ENCODE assay signal across 1 cellular context in the genomic region with DNA sequence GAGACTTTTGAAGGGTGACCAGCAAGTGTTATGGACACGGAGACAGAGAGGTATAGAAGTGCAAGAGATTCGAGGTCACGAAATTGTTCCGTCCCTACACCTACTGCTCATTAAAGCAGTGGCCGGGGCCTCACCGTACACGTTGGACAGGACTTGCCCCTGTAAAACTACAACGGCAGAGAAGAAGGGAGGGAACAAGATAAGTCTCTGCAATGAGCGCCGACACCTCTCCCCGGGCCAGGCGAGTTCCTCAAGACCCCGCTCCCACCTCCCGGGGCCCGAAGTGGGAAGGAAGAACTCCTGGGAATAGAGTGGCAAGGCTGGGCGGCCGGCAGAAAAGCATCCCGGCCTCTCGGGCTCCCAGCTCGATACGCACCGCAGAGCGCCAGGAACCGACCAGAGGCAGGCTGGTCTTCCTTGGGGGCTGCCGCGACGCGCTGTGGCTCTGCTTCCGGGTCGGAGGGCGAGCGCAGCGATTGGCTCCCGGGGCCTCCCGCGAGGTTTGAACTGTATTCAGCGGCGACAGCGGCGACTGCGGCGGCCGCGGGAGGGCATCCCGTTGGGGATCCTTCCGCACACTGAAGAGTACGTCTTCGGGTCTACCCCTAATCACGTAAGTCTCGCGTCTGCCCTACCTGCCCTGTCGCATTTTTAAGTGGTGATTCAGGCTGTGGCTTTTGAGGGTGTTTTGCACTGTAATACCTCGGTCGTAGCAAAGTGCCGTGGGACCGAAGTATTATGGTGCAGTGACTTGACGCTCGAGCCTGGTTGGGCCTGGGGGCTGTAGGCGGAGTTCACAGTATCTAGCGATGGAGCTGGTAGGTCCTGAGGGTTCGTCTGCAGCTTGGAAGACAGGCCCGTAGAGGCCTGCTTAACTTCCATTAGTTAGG.
TF ChIP-seq lines count a peak whose summit lies in the region.

A gene with protein sequence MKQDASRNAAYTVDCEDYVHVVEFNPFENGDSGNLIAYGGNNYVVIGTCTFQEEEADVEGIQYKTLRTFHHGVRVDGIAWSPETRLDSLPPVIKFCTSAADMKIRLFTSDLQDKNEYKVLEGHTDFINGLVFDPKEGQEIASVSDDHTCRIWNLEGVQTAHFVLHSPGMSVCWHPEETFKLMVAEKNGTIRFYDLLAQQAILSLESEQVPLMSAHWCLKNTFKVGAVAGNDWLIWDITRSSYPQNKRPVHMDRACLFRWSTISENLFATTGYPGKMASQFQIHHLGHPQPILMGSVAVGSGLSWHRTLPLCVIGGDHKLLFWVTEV (minus strand): TSS at position 441 of the 890 bp plus-strand sequence. CDS start 1,596 bp downstream, outside the sequence.
Gene PARPBP (plus strand): TSS at position 510 of the 890 bp plus-strand sequence. CDS start 3,706 bp downstream, outside the sequence.

TF ChIP-seq in HepG2, 621 proteins besides CTCF, POLR2A, EP300 and RAD21 (continued from another document and continues in another):
- TF ChIP-seq, protein P1, sequence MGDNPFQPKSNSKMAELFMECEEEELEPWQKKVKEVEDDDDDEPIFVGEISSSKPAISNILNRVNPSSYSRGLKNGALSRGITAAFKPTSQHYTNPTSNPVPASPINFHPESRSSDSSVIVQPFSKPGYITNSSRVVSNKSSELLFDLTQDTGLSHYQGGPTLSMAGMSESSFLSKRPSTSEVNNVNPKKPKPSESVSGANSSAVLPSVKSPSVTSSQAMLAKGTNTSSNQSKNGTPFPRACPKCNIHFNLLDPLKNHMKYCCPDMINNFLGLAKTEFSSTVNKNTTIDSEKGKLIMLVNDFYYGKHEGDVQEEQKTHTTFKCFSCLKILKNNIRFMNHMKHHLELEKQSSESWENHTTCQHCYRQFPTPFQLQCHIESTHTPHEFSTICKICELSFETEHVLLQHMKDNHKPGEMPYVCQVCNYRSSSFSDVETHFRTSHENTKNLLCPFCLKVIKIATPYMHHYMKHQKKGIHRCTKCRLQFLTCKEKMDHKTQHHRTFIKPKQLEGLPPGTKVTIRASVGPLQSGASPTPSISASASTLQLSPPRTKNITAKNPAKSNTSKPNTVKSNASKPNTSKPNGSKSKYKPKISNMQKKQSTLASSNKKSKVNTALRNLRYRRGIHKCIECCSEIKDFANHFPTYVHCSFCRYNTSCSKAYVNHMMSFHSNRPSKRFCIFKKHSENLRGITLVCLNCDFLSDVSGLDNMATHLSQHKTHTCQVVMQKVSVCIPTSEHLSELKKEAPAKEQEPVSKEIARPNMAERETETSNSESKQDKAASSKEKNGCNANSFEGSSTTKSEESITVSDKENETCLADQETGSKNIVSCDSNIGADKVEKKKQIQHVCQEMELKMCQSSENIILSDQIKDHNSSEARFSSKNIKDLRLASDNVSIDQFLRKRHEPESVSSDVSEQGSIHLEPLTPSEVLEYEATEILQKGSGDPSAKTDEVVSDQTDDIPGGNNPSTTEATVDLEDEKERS (CRISPR knock-in tag; IDR thresholded peaks at IDR 0.05): peak; percentile 82
- TF ChIP-seq KLF9 (CRISPR knock-in tag; IDR thresholded peaks at IDR 0.05; ENCODE audit: low read depth) (no peak), ZNF33A (CRISPR knock-in tag; IDR thresholded peaks at IDR 0.05; ENCODE audit: borderline replicate concordance) (no peak), RAD51 (IDR thresholded peaks at IDR 0.05; ENCODE audit: borderline replicate concordance) (no peak), ZKSCAN5 (CRISPR knock-in tag; IDR thresholded peaks at IDR 0.05) (no peak), ZNF749 (CRISPR knock-in tag; IDR thresholded peaks at IDR 0.05; ENCODE audit: borderline replicate concordance) (peak; percentile 45; the same call in 1 of the 2 replicates), SP1 (IDR thresholded peaks at IDR 0.05) (no peak), SP1 (CRISPR knock-in tag; IDR thresholded peaks at IDR 0.05) (no peak), REPIN1 (CRISPR knock-in tag; IDR thresholded peaks at IDR 0.05; ENCODE audit: borderline replicate concordance, low read depth) (peak; percentile 84; the same call in 1 of the 2 replicates), ETV5 (CRISPR knock-in tag; IDR thresholded peaks at IDR 0.05; ENCODE audit: borderline replicate concordance) (peak; percentile 49; the same call in 1 of the 2 replicates), ZNF337 (CRISPR knock-in tag; IDR thresholded peaks at IDR 0.05; ENCODE audit: borderline replicate concordance, low read depth) (0 out of 2 replicates have a peak, but pooled peaks have one; percentile 62), ZNF3 (CRISPR knock-in tag; IDR thresholded peaks at IDR 0.05) (0 out of 2 replicates have a peak, but pooled peaks have one; percentile 47), ZSCAN20 (CRISPR knock-in tag; IDR thresholded peaks at IDR 0.05; ENCODE audit: borderline replicate concordance) (no peak; the same call in 1 of the 2 replicates), ZNF225 (CRISPR knock-in tag; IDR thresholded peaks at IDR 0.05) (peak; percentile 26; the same call in 1 of the 2 replicates), RCOR2 (CRISPR knock-in tag; IDR thresholded peaks at IDR 0.05) (no peak), GTF2F1 (IDR thresholded peaks at IDR 0.05; ENCODE audit: low read length) (no peak), NONO (IDR thresholded peaks at IDR 0.05) (no peak), NONO (CRISPR knock-in tag; conservative IDR thresholded peaks at IDR 0.05) (peak; percentile 96), MLLT10 (CRISPR knock-in tag; IDR thresholded peaks at IDR 0.05) (no peak), ZNF33B (CRISPR knock-in tag; IDR thresholded peaks at IDR 0.05) (0 out of 2 replicates have a peak, but pooled peaks have one; percentile 29), ZMYM3 (CRISPR knock-in tag; IDR thresholded peaks at IDR 0.05) (peak; percentile 66), SRF (IDR thresholded peaks at IDR 0.05; ENCODE audit: low read depth, low read length) (no peak), RBFOX2 (IDR thresholded peaks at IDR 0.05; ENCODE audit: low read depth, low read length) (peak; percentile 96), ETV6 (CRISPR knock-in tag; conservative IDR thresholded peaks at IDR 0.05) (peak; percentile 32; the same call in 1 of the 2 replicates), MIER3 (CRISPR knock-in tag; IDR thresholded peaks at IDR 0.05; ENCODE audit: borderline replicate concordance) (no peak), ZNF451 (CRISPR knock-in tag; IDR thresholded peaks at IDR 0.05) (no peak; the same call in 1 of the 2 replicates), ZNF652 (CRISPR knock-in tag; IDR thresholded peaks at IDR 0.05; ENCODE audit: borderline replicate concordance, low read depth) (no peak), DMAP1 (CRISPR knock-in tag; IDR thresholded peaks at IDR 0.05) (peak; percentile 87; the same call in 1 of the 2 replicates), ZXDC (CRISPR knock-in tag; IDR thresholded peaks at IDR 0.05) (no peak), SALL1 (CRISPR knock-in tag; IDR thresholded peaks at IDR 0.05) (peak; percentile 91), JUN (CRISPR knock-in tag; IDR thresholded peaks at IDR 0.05) (0 out of 2 replicates have a peak, but pooled peaks have one; percentile 18), MTA3 (CRISPR knock-in tag; IDR thresholded peaks at IDR 0.05) (no peak), ZNF570 (CRISPR knock-in tag; IDR thresholded peaks at IDR 0.05; ENCODE audit: borderline replicate concordance) (no peak), HNRNPK (IDR thresholded peaks at IDR 0.05; ENCODE audit: low read depth, low read length, poor library complexity, severe bottlenecking) (no peak), ZNF264 (CRISPR knock-in tag; IDR thresholded peaks at IDR 0.05) (0 out of 2 replicates have a peak, but pooled peaks have one; percentile 41), ZMAT3 (CRISPR knock-in tag; conservative IDR thresholded peaks at IDR 0.05) (0 out of 2 replicates have a peak, but pooled peaks have one; percentile 6), ZNF644 (CRISPR knock-in tag; IDR thresholded peaks at IDR 0.05; ENCODE audit: low read depth) (no peak), ZNF207 (IDR thresholded peaks at IDR 0.05; ENCODE audit: borderline replicate concordance) (no peak), ZNF564 (CRISPR knock-in tag; IDR thresholded peaks at IDR 0.05) (no peak; the same call in 1 of the 2 replicates), NFKBIZ (CRISPR knock-in tag; IDR thresholded peaks at IDR 0.05) (no peak), ZNF558 (CRISPR knock-in tag; IDR thresholded peaks at IDR 0.05; ENCODE audit: borderline replicate concordance) (no peak; the same call in 1 of the 2 replicates), ZNF496 (CRISPR knock-in tag; IDR thresholded peaks at IDR 0.05; ENCODE audit: insufficient replicate concordance) (no peak), ZNF556 (CRISPR knock-in tag; IDR thresholded peaks at IDR 0.05; ENCODE audit: borderline replicate concordance) (no peak), ZNF747 (CRISPR knock-in tag; IDR thresholded peaks at IDR 0.05; ENCODE audit: borderline replicate concordance) (peak; percentile 92)
- TF ChIP-seq, protein P2, sequence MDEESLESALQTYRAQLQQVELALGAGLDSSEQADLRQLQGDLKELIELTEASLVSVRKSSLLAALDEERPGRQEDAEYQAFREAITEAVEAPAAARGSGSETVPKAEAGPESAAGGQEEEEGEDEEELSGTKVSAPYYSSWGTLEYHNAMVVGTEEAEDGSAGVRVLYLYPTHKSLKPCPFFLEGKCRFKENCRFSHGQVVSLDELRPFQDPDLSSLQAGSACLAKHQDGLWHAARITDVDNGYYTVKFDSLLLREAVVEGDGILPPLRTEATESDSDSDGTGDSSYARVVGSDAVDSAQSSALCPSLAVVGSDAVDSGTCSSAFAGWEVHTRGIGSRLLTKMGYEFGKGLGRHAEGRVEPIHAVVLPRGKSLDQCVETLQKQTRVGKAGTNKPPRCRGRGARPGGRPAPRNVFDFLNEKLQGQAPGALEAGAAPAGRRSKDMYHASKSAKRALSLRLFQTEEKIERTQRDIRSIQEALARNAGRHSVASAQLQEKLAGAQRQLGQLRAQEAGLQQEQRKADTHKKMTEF (CRISPR knock-in tag; IDR thresholded peaks at IDR 0.05): peak; percentile 92
- TF ChIP-seq, protein P3, sequence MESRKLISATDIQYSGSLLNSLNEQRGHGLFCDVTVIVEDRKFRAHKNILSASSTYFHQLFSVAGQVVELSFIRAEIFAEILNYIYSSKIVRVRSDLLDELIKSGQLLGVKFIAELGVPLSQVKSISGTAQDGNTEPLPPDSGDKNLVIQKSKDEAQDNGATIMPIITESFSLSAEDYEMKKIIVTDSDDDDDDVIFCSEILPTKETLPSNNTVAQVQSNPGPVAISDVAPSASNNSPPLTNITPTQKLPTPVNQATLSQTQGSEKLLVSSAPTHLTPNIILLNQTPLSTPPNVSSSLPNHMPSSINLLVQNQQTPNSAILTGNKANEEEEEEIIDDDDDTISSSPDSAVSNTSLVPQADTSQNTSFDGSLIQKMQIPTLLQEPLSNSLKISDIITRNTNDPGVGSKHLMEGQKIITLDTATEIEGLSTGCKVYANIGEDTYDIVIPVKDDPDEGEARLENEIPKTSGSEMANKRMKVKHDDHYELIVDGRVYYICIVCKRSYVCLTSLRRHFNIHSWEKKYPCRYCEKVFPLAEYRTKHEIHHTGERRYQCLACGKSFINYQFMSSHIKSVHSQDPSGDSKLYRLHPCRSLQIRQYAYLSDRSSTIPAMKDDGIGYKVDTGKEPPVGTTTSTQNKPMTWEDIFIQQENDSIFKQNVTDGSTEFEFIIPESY (CRISPR knock-in tag; IDR thresholded peaks at IDR 0.05): no peak
- TF ChIP-seq, protein P4, sequence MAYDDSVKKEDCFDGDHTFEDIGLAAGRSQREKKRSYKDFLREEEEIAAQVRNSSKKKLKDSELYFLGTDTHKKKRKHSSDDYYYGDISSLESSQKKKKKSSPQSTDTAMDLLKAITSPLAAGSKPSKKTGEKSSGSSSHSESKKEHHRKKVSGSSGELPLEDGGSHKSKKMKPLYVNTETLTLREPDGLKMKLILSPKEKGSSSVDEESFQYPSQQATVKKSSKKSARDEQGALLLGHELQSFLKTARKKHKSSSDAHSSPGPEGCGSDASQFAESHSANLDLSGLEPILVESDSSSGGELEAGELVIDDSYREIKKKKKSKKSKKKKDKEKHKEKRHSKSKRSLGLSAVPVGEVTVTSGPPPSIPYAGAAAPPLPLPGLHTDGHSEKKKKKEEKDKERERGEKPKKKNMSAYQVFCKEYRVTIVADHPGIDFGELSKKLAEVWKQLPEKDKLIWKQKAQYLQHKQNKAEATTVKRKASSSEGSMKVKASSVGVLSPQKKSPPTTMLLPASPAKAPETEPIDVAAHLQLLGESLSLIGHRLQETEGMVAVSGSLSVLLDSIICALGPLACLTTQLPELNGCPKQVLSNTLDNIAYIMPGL (CRISPR knock-in tag; IDR thresholded peaks at IDR 0.05; ENCODE audit: borderline replicate concordance in 1 of 2, low read depth in 1 of 2): peak; percentile 76 to 83; a peak in 3 of 4 replicates
- TF ChIP-seq, protein P5, sequence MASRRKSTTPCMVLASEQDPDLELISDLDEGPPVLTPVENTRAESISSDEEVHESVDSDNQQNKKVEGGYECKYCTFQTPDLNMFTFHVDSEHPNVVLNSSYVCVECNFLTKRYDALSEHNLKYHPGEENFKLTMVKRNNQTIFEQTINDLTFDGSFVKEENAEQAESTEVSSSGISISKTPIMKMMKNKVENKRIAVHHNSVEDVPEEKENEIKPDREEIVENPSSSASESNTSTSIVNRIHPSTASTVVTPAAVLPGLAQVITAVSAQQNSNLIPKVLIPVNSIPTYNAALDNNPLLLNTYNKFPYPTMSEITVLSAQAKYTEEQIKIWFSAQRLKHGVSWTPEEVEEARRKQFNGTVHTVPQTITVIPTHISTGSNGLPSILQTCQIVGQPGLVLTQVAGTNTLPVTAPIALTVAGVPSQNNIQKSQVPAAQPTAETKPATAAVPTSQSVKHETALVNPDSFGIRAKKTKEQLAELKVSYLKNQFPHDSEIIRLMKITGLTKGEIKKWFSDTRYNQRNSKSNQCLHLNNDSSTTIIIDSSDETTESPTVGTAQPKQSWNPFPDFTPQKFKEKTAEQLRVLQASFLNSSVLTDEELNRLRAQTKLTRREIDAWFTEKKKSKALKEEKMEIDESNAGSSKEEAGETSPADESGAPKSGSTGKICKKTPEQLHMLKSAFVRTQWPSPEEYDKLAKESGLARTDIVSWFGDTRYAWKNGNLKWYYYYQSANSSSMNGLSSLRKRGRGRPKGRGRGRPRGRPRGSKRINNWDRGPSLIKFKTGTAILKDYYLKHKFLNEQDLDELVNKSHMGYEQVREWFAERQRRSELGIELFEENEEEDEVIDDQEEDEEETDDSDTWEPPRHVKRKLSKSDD (CRISPR knock-in tag; IDR thresholded peaks at IDR 0.05; ENCODE audit: low read depth): no peak
